ENCODE assay signal across 30 cellular contexts in the genomic region with DNA sequence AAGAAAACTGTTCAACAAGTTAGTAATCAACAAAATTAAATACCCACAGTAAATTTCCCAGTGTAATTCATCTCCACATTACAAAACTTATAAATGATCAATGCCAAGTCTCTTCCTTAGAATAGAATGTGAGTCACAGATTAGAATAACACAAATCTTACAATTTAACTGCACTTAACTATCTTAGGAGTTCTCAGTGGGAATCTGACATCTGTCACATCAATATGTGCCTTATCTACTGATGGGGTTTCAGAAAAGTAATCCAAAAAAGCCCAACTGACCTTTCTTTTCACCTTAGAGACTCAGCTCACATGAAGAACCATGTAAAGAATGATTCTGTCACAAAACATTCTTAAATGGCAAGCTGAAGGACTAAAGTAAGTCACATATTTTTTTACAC.
"Had no signal": no experiment of that assay in that cellular context is flagged by ENCODE, and none has a peak within 500 bp of the region (broad histone marks: within the 10 kb centered on the region; RNA-seq: fewer than 3 reads in every experiment).

No MANE protein-coding gene starts in this region.

- H3K4me3 Mint-ChIP-seq: activated CD4-positive, alpha-beta T cell treated with anti-CD3 and anti-CD28 coated beads for 36 hours; activated CD8-positive, alpha-beta memory T cell treated with anti-CD3 and anti-CD28 coated beads, Interleukin-2, amount 10 ng/mL, durations not matched to agents 7 days and 5 days; activated CD8-positive, alpha-beta T cell treated with anti-CD3 and anti-CD28 coated beads, Interleukin-2, amount 10 ng/mL, durations not matched to agents 7 days and 5 days; activated naive CD4-positive, alpha-beta T cell treated with anti-CD3 and anti-CD28 coated beads, Interleukin-2, amount 50 U/mL, for 24 hours; brain; naive thymus-derived CD4-positive, alpha-beta T cell; neural crest cell; T-helper 17 cell had no signal

- H3K4me3 ChIP-seq: adrenal gland, coronary artery, dorsolateral prefrontal cortex, heart right ventricle, pancreas, psoas muscle, sigmoid colon, stomach, thyroid gland, upper lobe of left lung, vagina had no signal

- H3K9me3 ChIP-seq: adrenal gland, heart right ventricle, pancreas, psoas muscle, sigmoid colon, stomach, thyroid gland, upper lobe of left lung, vagina had no signal

- H3K36me3 ChIP-seq: adrenal gland, heart right ventricle, pancreas, sigmoid colon, stomach, thyroid gland, upper lobe of left lung, vagina had no signal

- H3K27me3 Mint-ChIP-seq: activated CD4-positive, alpha-beta T cell treated with anti-CD3 and anti-CD28 coated beads for 36 hours; activated CD8-positive, alpha-beta memory T cell treated with anti-CD3 and anti-CD28 coated beads, Interleukin-2, amount 10 ng/mL, durations not matched to agents 7 days and 5 days; activated naive CD4-positive, alpha-beta T cell treated with anti-CD3 and anti-CD28 coated beads, Interleukin-2, amount 50 U/mL, for 24 hours; brain; naive thymus-derived CD4-positive, alpha-beta T cell; stimulated activated naive B cell treated with anti-CD40 and anti-IgM and Interleukin-4, amounts not matched to agents 10 μg/mL and 1 μg/mL and 100 μg/mL, for 72 hours; T-helper 17 cell had no signal

- H3K27ac Mint-ChIP-seq: activated CD8-positive, alpha-beta memory T cell treated with anti-CD3 and anti-CD28 coated beads, Interleukin-2, amount 10 ng/mL, durations not matched to agents 7 days and 5 days; activated CD8-positive, alpha-beta T cell treated with anti-CD3 and anti-CD28 coated beads, Interleukin-2, amount 10 ng/mL, durations not matched to agents 7 days and 5 days; activated naive CD4-positive, alpha-beta T cell treated with anti-CD3 and anti-CD28 coated beads, Interleukin-2, amount 50 U/mL, for 24 hours; T-helper 17 cell had no signal

- H3K9me3 Mint-ChIP-seq: activated naive CD4-positive, alpha-beta T cell treated with anti-CD3 and anti-CD28 coated beads, Interleukin-2, amount 50 U/mL, for 24 hours; brain; naive thymus-derived CD4-positive, alpha-beta T cell; neural crest cell; stimulated activated naive B cell treated with anti-CD40 and anti-IgM and Interleukin-4, amounts not matched to agents 10 μg/mL and 1 μg/mL and 100 μg/mL, for 72 hours had no signal

- H3K27ac ChIP-seq: adrenal gland, coronary artery, dorsolateral prefrontal cortex, heart right ventricle, pancreas, psoas muscle, sigmoid colon, stomach, thyroid gland, upper lobe of left lung, vagina had no signal

- ATAC-seq: activated CD4-positive, alpha-beta T cell treated with anti-CD3 and anti-CD28 coated beads for 36 hours; activated CD8-positive, alpha-beta memory T cell treated with anti-CD3 and anti-CD28 coated beads, Interleukin-2, amount 10 ng/mL, durations not matched to agents 7 days and 5 days; activated CD8-positive, alpha-beta T cell treated with anti-CD3 and anti-CD28 coated beads, Interleukin-2, amount 10 ng/mL, durations not matched to agents 7 days and 5 days; heart right ventricle; naive thymus-derived CD4-positive, alpha-beta T cell; pancreas; psoas muscle; stimulated activated naive B cell treated with anti-CD40 and anti-IgM and Interleukin-4, amounts not matched to agents 10 μg/mL and 1 μg/mL and 100 μg/mL, for 72 hours; T-helper 17 cell had no signal

- FAIRE-seq: endothelial cell of umbilical vein, pancreas, small intestine had no signal

- H3K27me3 ChIP-seq: adrenal gland, dorsolateral prefrontal cortex, heart right ventricle, pancreas, sigmoid colon, stomach, thyroid gland, upper lobe of left lung, vagina had no signal

- DNase-seq: activated CD4-positive, alpha-beta T cell treated with anti-CD3 and anti-CD28 coated beads for 36 hours; activated CD4-positive, CD25-positive, alpha-beta regulatory T cell; activated CD8-positive, alpha-beta memory T cell treated with anti-CD3 and anti-CD28 coated beads, Interleukin-2, amount 10 ng/mL, durations not matched to agents 7 days and 5 days; activated CD8-positive, alpha-beta T cell treated with anti-CD3 and anti-CD28 coated beads, Interleukin-2, amount 10 ng/mL, durations not matched to agents 7 days and 5 days; adrenal gland; aorta; dorsolateral prefrontal cortex; foreskin fibroblast; heart right ventricle; midbrain; naive thymus-derived CD4-positive, alpha-beta T cell; nucleus accumbens; pancreas; psoas muscle; sigmoid colon; small intestine; stimulated activated CD4-positive, alpha-beta T cell treated with anti-CD3 and anti-CD28 coated beads, Interleukin-1b, Interleukin-23, amount 100 ng/mL, for 48 hours; stimulated activated CD4-positive, alpha-beta T cell treated with anti-CD3 and anti-CD28 coated beads, Interleukin-4, amount 100 ng/mL, for 4 hours; stimulated activated CD8-positive, alpha-beta memory T cell treated with anti-CD3 and anti-CD28 coated beads, Interleukin-4, amount 100 ng/mL, for 48 hours; stimulated activated naive B cell treated with anti-CD40 and anti-IgM and Interleukin-4, amounts not matched to agents 10 μg/mL and 1 μg/mL and 100 μg/mL, for 72 hours; stomach; T-helper 17 cell; thyroid gland; upper lobe of left lung had no signal
